ENCODE assay signal across 12 cellular contexts in the genomic region with DNA sequence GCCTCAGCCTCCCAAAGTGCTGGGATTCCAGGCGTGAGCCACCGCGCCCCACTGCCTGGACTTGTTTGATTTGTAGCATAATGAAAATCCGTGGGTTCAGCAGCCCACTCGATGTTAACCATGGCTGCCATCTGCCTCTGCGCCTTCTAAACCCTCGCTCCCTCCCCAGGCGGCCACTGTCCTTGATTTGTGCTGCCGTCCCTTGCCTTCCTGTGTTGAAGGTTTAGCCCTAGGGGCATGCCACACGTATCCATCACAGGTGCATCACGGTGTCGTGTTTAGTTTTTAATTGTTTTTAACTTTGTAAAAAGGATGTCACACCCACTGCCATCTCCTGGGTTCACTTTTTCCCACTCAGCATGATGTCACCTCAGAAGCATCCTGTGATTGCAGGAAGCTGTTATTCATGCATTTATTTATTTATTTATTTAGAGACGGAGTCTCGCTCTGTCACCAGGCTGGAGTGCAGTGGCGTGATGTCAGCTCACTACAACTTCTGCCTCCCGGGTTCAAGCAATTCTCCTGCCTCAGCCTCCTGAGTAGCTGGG. TPM values are rescaled to one million over a fixed set of nuclear protein-coding genes. Genes with fewer than 3 reads are reported as not detected.
A peak's percentile ranks its signal among the peaks of the same experiment; 100 is the strongest.
DNase-seq lines count a peak whose midpoint lies in the region; TF ChIP-seq lines count a peak whose summit lies in the region.
"Had no signal": no experiment of that assay in that cellular context is flagged by ENCODE, and none has a peak within 500 bp of the region (broad histone marks: within the 10 kb centered on the region; RNA-seq: fewer than 3 reads in every experiment).

No MANE protein-coding gene starts in this region.

- no peaks in the 10 kb centered on the region for H3K27me3 ChIP-seq in uterus

- peak; percentile 29 for DNase-seq in CD1c-positive myeloid dendritic cell (ENCODE audit: extremely low spot score)
- DNase-seq in LoVo (ENCODE audit: low spot score): peak; percentile 42
- peak; percentile 71 for DNase-seq in astrocyte of the hippocampus (ENCODE audit: low read depth, low spot score)
- peak; percentile 34 for DNase-seq in kidney glomerular epithelial cell (lab: John Stamatoyannopoulos, UW)
- DNase-seq in NCI-H1694 treated with DMSO at 0.1 percent for 48 hours (lab: John Stamatoyannopoulos, UW): no peak
- no peak for DNase-seq in NCI-H446 treated with DMSO at 0.1 percent for 48 hours (lab: John Stamatoyannopoulos, UW)
- DNase-seq in uterus: no peak
- no peak for DNase-seq in NOMO-1 (lab: John Stamatoyannopoulos, UW; ENCODE audit: unreplicated experiment in 2 of 2)
- DNase-seq: CD8-positive, alpha-beta T cell; NCI-H1105; stimulated activated CD4-positive, alpha-beta T cell treated with anti-CD3 and anti-CD28 coated beads, Interleukin-1b, Interleukin-23, amount 100 ng/mL, for 48 hours had no signal

- H3K36me3 ChIP-seq in uterus: no peaks in the 10 kb centered on the region

- no peak for TF ChIP-seq POLR2A in uterus (IDR thresholded peaks at IDR 0.05)

- no peak overlapping the region for H3K4me3 ChIP-seq in uterus

- TF ChIP-seq CTCF in uterus (IDR thresholded peaks at IDR 0.05): no peak

- H3K9me3 ChIP-seq in uterus: no peaks in the 10 kb centered on the region

- H3K4me1 ChIP-seq in uterus: no peaks in the 10 kb centered on the region

- intact Hi-C loops in uterus (cut with DNase I; ENCODE audit: low total_unique reads): no loop called here

- no peak overlapping the region for H3K27ac ChIP-seq in uterus

RNA-seq across cellular contexts. Expression of a gene that starts 24.5 kb away (rescaled TPM):
- total RNA-seq in uterus: 100 to 1,000 TPM in 1 of 4 donors, 10 to 100 TPM in 3; 11.8 to 135 (median 38.8) TPM

RNA-seq across cellular contexts. Expression of a gene that starts 41.8 kb away (rescaled TPM):
- total RNA-seq in uterus: 10 to 100 TPM in 1 of 4 donors, 1 to 10 TPM in 2, under 1 TPM in 1; 0.26 to 17.4 (median 5.0) TPM
- total RNA-seq: natural killer cell treated with Interleukin-12 subunit alpha and Interleukin-12 subunit beta and Interleukin-15 and Interleukin-18, amount 100 ng/mL, for 72 hours had no signal

RNA-seq across cellular contexts. Expression of a gene that starts 59.1 kb away (rescaled TPM):
- total RNA-seq in uterus: 10 to 100 TPM in 2 of 4 donors, 1 to 10 TPM in 1, under 1 TPM in 1; 0.59 to 29.2 (median 12.5) TPM

Comparison
In these comparisons a context has a peak if more than half of its experiments do, and no peak if none do; other contexts are left out.
1. DNase-seq: peak in CD1c-positive myeloid dendritic cell (single experiment), LoVo (single experiment), astrocyte of the hippocampus (single experiment) and kidney glomerular epithelial cell (single experiment); none in NCI-H1694 treated with DMSO at 0.1 percent for 48 hours (single experiment), NCI-H446 treated with DMSO at 0.1 percent for 48 hours (single experiment), uterus (0 of 2) and NOMO-1 (0 of 2).